30 cellular contexts compared by ENCODE assay signal in genomic region chr12:22287056-22287455, GRCh38. TPM values are rescaled to one million over a fixed set of nuclear protein-coding genes. Genes with fewer than 3 reads are reported as not detected.
DNase-seq lines count a peak whose midpoint lies in the region; ATAC-seq, FAIRE-seq and TF ChIP-seq lines count a peak whose summit lies in the region.
"Had no signal": no experiment of that assay in that cellular context is flagged by ENCODE, and none has a peak within 500 bp of the region (broad histone marks: within the 10 kb centered on the region; RNA-seq: fewer than 3 reads in every experiment).

No MANE protein-coding gene starts in this region.

- H3K27me3 Mint-ChIP-seq in activated CD4-positive, alpha-beta T cell treated with anti-CD3 and anti-CD28 coated beads for 36 hours: no peaks in the 10 kb centered on the region
- no peaks in the 10 kb centered on the region for H3K27me3 Mint-ChIP-seq in central memory CD8-positive, alpha-beta T cell
- H3K27me3 Mint-ChIP-seq: activated naive CD4-positive, alpha-beta T cell treated with anti-CD3 and anti-CD28 coated beads, Interleukin-2, amount 10 ng/mL, durations not matched to agents 7 days and 5 days had no signal

- TF ChIP-seq CTCF in D721Med (IDR thresholded peaks at IDR 0.05; ENCODE audit: insufficient read depth, missing control alignments): no peak

- no peak for FAIRE-seq in D721Med (lab: Jason Lieb, UNC)
- FAIRE-seq: HTR-8/SVneo, K562 had no signal

- H3K4me3 Mint-ChIP-seq in activated CD4-positive, alpha-beta T cell treated with anti-CD3 and anti-CD28 coated beads for 36 hours: no peak overlapping the region
- no peak overlapping the region for H3K4me3 Mint-ChIP-seq in central memory CD8-positive, alpha-beta T cell
- H3K4me3 Mint-ChIP-seq in stimulated activated effector memory CD8-positive, alpha-beta T cell treated with anti-CD3 and anti-CD28 coated beads, Interleukin-12 subunit alpha, Interleukin-12 subunit beta, amount 100 ng/mL, for 72 hours: peak overlapping the region; percentile 69
- H3K4me3 Mint-ChIP-seq: activated B cell treated with CpG ODN at 0.5 μM for 24 hours; activated naive CD4-positive, alpha-beta T cell treated with anti-CD3 and anti-CD28 coated beads, Interleukin-2, amount 10 ng/mL, durations not matched to agents 7 days and 5 days; activated T-helper 1 cell treated with anti-CD3 and anti-CD28 coated beads, Interleukin-12 subunit alpha, Interleukin-12 subunit beta, Interleukin-2, Interleukin-4 antibody, amounts not matched to agents 30 ng/mL and 10 ng/mL and 1 ng/mL, durations not matched to agents 14 hours and 24 hours and 36 hours; HFFc6 had no signal

- no peak for ATAC-seq in activated CD4-positive, alpha-beta T cell treated with anti-CD3 and anti-CD28 coated beads for 36 hours
- ATAC-seq in central memory CD8-positive, alpha-beta T cell (replicated peaks; ENCODE audit: extremely low read depth, poor library complexity, severe bottlenecking): no peak
- ATAC-seq in stimulated activated effector memory CD8-positive, alpha-beta T cell treated with anti-CD3 and anti-CD28 coated beads, Interleukin-12 subunit alpha, Interleukin-12 subunit beta, amount 100 ng/mL, for 72 hours: peak; percentile 36
- no peak for ATAC-seq in GM19328 (IDR thresholded peaks at IDR 0.05; ENCODE audit: unreplicated experiment)
- ATAC-seq in HG03280 (IDR thresholded peaks at IDR 0.05; ENCODE audit: unreplicated experiment): no peak
- ATAC-seq: K562, left lobe of liver, psoas muscle had no signal

- intact Hi-C loops in activated CD4-positive, alpha-beta T cell treated with anti-CD3 and anti-CD28 coated beads for 36 hours (cut with DNase I, micrococcal nuclease): no loop called here

- H3K27ac Mint-ChIP-seq in activated CD4-positive, alpha-beta T cell treated with anti-CD3 and anti-CD28 coated beads for 36 hours: peak overlapping the region; percentile 6
- H3K27ac Mint-ChIP-seq in central memory CD8-positive, alpha-beta T cell (ENCODE audit: low read depth): peak overlapping the region; percentile 22
- H3K27ac Mint-ChIP-seq in stimulated activated effector memory CD8-positive, alpha-beta T cell treated with anti-CD3 and anti-CD28 coated beads, Interleukin-12 subunit alpha, Interleukin-12 subunit beta, amount 100 ng/mL, for 72 hours: peak overlapping the region; percentile 68
- H3K27ac Mint-ChIP-seq: activated B cell treated with CpG ODN at 0.5 μM for 24 hours; activated naive CD4-positive, alpha-beta T cell treated with anti-CD3 and anti-CD28 coated beads, Interleukin-2, amount 10 ng/mL, durations not matched to agents 7 days and 5 days; activated T-helper 1 cell treated with anti-CD3 and anti-CD28 coated beads, Interleukin-12 subunit alpha, Interleukin-12 subunit beta, Interleukin-2, Interleukin-4 antibody, amounts not matched to agents 30 ng/mL and 10 ng/mL and 1 ng/mL, durations not matched to agents 14 hours and 24 hours and 36 hours; HFFc6 had no signal

- no peaks in the 10 kb centered on the region for H3K9me3 Mint-ChIP-seq in activated CD4-positive, alpha-beta T cell treated with anti-CD3 and anti-CD28 coated beads for 36 hours (ENCODE audit: low read depth)
- H3K9me3 Mint-ChIP-seq in central memory CD8-positive, alpha-beta T cell: no peaks in the 10 kb centered on the region
- no peaks in the 10 kb centered on the region for H3K9me3 Mint-ChIP-seq in stimulated activated effector memory CD8-positive, alpha-beta T cell treated with anti-CD3 and anti-CD28 coated beads, Interleukin-12 subunit alpha, Interleukin-12 subunit beta, amount 100 ng/mL, for 72 hours
- H3K9me3 Mint-ChIP-seq: activated B cell treated with CpG ODN at 0.5 μM for 24 hours; activated naive CD4-positive, alpha-beta T cell treated with anti-CD3 and anti-CD28 coated beads, Interleukin-2, amount 10 ng/mL, durations not matched to agents 7 days and 5 days; activated T-helper 1 cell treated with anti-CD3 and anti-CD28 coated beads, Interleukin-12 subunit alpha, Interleukin-12 subunit beta, Interleukin-2, Interleukin-4 antibody, amounts not matched to agents 30 ng/mL and 10 ng/mL and 1 ng/mL, durations not matched to agents 14 hours and 24 hours and 36 hours had no signal

- CTCF ChIA-PET in activated CD4-positive, alpha-beta T cell treated with anti-CD3 and anti-CD28 coated beads for 36 hours (lab: Charles Lee): interaction anchor here (0.6 to 1.1 kb wide), 4 partner anchors 18 to 371 kb away, joined by 3 to 4 read pairs (median 3); no protein-coding TSS in a partner anchor

- no peak for DNase-seq in activated CD4-positive, alpha-beta T cell treated with anti-CD3 and anti-CD28 coated beads for 36 hours
- DNase-seq in activated CD4-positive, alpha-beta T cell treated with anti-CD3 and anti-CD28 coated beads for 1 hour: no peak
- DNase-seq in central memory CD8-positive, alpha-beta T cell (ENCODE audit: low spot score in 2 of 2): no peak
- DNase-seq in myocyte (ENCODE audit: low read depth) (peak; percentile 18), D721Med (ENCODE audit: insufficient read length, low spot score) (no peak)
- DNase-seq in stimulated activated effector memory CD8-positive, alpha-beta T cell treated with anti-CD3 and anti-CD28 coated beads, Interleukin-12 subunit alpha, Interleukin-12 subunit beta, amount 100 ng/mL, for 72 hours (ENCODE audit: low spot score in 2 of 2): no peak
- DNase-seq: activated B cell treated with CpG ODN at 0.5 μM for 24 hours; activated naive CD4-positive, alpha-beta T cell treated with anti-CD3 and anti-CD28 coated beads, Interleukin-2, amount 10 ng/mL, durations not matched to agents 7 days and 5 days; adrenal gland; Calu3; cortex of kidney; effector memory CD4-positive, alpha-beta T cell; glutamatergic neuron; GOT3; NCI-H1930; nucleus accumbens; OCI-M1; psoas muscle; sigmoid colon; stimulated activated CD4-positive, alpha-beta T cell treated with anti-CD3 and anti-CD28 coated beads, Interleukin-15, amount 100 ng/mL, for 24 hours; stimulated activated CD4-positive, alpha-beta T cell treated with anti-CD3 and anti-CD28 coated beads, Interleukin-4, amount 100 ng/mL, for 4 hours; T-helper 1 cell; transverse colon had no signal

- POLR2A ChIA-PET in activated CD4-positive, alpha-beta T cell treated with anti-CD3 and anti-CD28 coated beads for 36 hours (lab: Charles Lee): no interaction called here

- no peaks in the 10 kb centered on the region for H3K36me3 Mint-ChIP-seq in activated CD4-positive, alpha-beta T cell treated with anti-CD3 and anti-CD28 coated beads for 36 hours (ENCODE audit: low read depth)
- H3K36me3 Mint-ChIP-seq in central memory CD8-positive, alpha-beta T cell (ENCODE audit: insufficient read depth): peaks cover 2% of the 10 kb centered on the region
- no peaks in the 10 kb centered on the region for H3K36me3 Mint-ChIP-seq in stimulated activated effector memory CD8-positive, alpha-beta T cell treated with anti-CD3 and anti-CD28 coated beads, Interleukin-12 subunit alpha, Interleukin-12 subunit beta, amount 100 ng/mL, for 72 hours
- H3K36me3 Mint-ChIP-seq: activated naive CD4-positive, alpha-beta T cell treated with anti-CD3 and anti-CD28 coated beads, Interleukin-2, amount 10 ng/mL, durations not matched to agents 7 days and 5 days had no signal

- peaks cover 24% of the 10 kb centered on the region for H3K4me1 Mint-ChIP-seq in activated CD4-positive, alpha-beta T cell treated with anti-CD3 and anti-CD28 coated beads for 36 hours
- peaks cover 26% of the 10 kb centered on the region for H3K4me1 Mint-ChIP-seq in central memory CD8-positive, alpha-beta T cell
- H3K4me1 Mint-ChIP-seq in stimulated activated effector memory CD8-positive, alpha-beta T cell treated with anti-CD3 and anti-CD28 coated beads, Interleukin-12 subunit alpha, Interleukin-12 subunit beta, amount 100 ng/mL, for 72 hours: peaks cover 27% of the 10 kb centered on the region
- H3K4me1 Mint-ChIP-seq: activated B cell treated with CpG ODN at 0.5 μM for 24 hours had no signal

RNA-seq across cellular contexts. Expression of gene ST8SIA1, which starts 47.5 kb away (rescaled TPM):
- 1 to 10 TPM; 1.5 to 1.6 TPM for total RNA-seq in activated CD4-positive, alpha-beta T cell treated with anti-CD3 and anti-CD28 coated beads for 36 hours
- 1.6 and 5.6 TPM in 2 replicates for total RNA-seq in myocyte
- 0.87 TPM for polyA plus RNA-seq in myocyte (2012)
- total RNA-seq: Calu3, HFFc6, left lobe of liver had no signal

Comparison
In these comparisons a context has a peak if more than half of its experiments do, and no peak if none do; other contexts are left out.
1. H3K27ac Mint-ChIP-seq: peak in every context shown above with its lines; median percentile 68 in stimulated activated effector memory CD8-positive, alpha-beta T cell treated with anti-CD3 and anti-CD28 coated beads, Interleukin-12 subunit alpha, Interleukin-12 subunit beta, amount 100 ng/mL, for 72 hours; 22 in central memory CD8-positive, alpha-beta T cell; 6 in activated CD4-positive, alpha-beta T cell treated with anti-CD3 and anti-CD28 coated beads for 36 hours.